ENCODE assay signal across 8 cellular contexts in the genomic region with DNA sequence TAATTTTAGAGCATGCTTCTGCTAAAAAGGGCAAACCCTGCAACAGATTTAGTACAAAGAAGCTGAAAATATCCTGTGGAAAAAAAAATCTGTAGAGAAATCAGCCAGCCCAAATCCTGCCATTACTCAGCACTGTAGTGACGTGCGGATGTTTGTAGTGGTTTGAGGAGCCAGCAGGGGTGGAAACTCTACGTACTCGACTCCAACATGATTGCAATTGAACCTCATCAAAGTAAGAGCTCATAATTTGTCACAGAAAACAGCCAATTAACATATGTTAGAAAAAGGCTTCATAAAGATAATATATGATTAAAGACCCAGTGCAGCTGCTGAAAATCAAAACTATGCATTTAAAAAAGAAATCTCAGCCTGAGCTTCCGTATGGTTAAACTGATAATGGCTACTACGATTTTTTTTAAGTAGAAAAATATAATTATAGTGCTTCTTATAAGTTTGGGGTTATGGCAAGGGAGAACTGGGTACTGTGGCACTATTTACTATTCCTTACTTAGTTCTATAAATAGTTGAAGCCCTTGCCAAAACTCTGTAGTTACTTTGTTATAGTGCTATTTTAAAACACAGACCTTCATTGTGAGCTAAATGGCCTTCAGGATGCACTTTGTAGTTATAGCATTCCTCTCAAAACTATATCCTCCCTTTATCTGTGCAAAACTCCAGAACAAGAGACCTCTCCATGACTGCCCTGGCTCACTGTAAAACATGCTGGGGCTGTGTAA. TPM values are rescaled to one million over a fixed set of nuclear protein-coding genes. Genes with fewer than 3 reads are reported as not detected.
A peak's percentile ranks its signal among the peaks of the same experiment; 100 is the strongest.
DNase-seq lines count a peak whose midpoint lies in the region; ATAC-seq, FAIRE-seq and TF ChIP-seq lines count a peak whose summit lies in the region.

No MANE protein-coding gene starts in this region.

- TF ChIP-seq CTCF in AG09309 (IDR thresholded peaks at IDR 0.05; ENCODE audit: control insufficient read depth, insufficient read depth, low read depth, low read length, missing control alignments), result no peak
- no peak for TF ChIP-seq CTCF in astrocyte (IDR thresholded peaks at IDR 0.05; ENCODE audit: insufficient read depth, low read depth, low read length)
- TF ChIP-seq CTCF in mucosa of descending colon (IDR thresholded peaks at IDR 0.05), result no peak
- no peak for TF ChIP-seq CTCF in suprapubic skin (IDR thresholded peaks at IDR 0.05)

- peak; percentile 88 for FAIRE-seq in astrocyte (lab: Jason Lieb, UNC)

- peak overlapping the region; percentile 28 for H3K27ac ChIP-seq in astrocyte (ENCODE audit: low read depth, low read length)
- H3K27ac ChIP-seq in suprapubic skin, result peak overlapping the region; percentile 42

- peaks cover 6% of the 10 kb centered on the region for H3K4me1 Mint-ChIP-seq in astrocyte (ENCODE audit: low read depth, unreplicated experiment)

- H3K9ac ChIP-seq in astrocyte (ENCODE audit: low read length), result no peak overlapping the region

- ATAC-seq in GM19455 (IDR thresholded peaks at IDR 0.05; ENCODE audit: unreplicated experiment) (peak; percentile 36), mucosa of descending colon (peak; percentile 54)

- H3K4me2 ChIP-seq in astrocyte (ENCODE audit: low read length), result peak overlapping the region; percentile 54

- intact Hi-C loops in mucosa of descending colon (cut with DNase I, micrococcal nuclease), result no loop called here

- no peaks in the 10 kb centered on the region for H3K36me3 ChIP-seq in MG63
- H3K36me3 ChIP-seq in astrocyte (ENCODE audit: insufficient read depth, low read length), result no peaks in the 10 kb centered on the region
- no peaks in the 10 kb centered on the region for H3K36me3 ChIP-seq in mucosa of descending colon (ENCODE audit: low read depth)
- no peaks in the 10 kb centered on the region for H3K36me3 ChIP-seq in suprapubic skin

- H3K4me3 Mint-ChIP-seq in astrocyte (ENCODE audit: unreplicated experiment), result no peak overlapping the region

- H2AFZ ChIP-seq in astrocyte (ENCODE audit: low read depth, low read length), result no peak overlapping the region

- H3K79me2 ChIP-seq in astrocyte (ENCODE audit: insufficient read depth, low read length), result no peaks in the 10 kb centered on the region

- H3K36me3 Mint-ChIP-seq in astrocyte (ENCODE audit: low read depth, unreplicated experiment), result no peaks in the 10 kb centered on the region

- H3K9me3 Mint-ChIP-seq in astrocyte (ENCODE audit: unreplicated experiment), result no peaks in the 10 kb centered on the region

- H3K27me3 Mint-ChIP-seq in astrocyte (ENCODE audit: low read depth, unreplicated experiment), result no peaks in the 10 kb centered on the region

- no peak for TF ChIP-seq EP300 in suprapubic skin (IDR thresholded peaks at IDR 0.05)

- 28% methylated on average over 6 of the region's 6 CpGs for WGBS in suprapubic skin

- peak overlapping the region; percentile 28 for H3K27ac Mint-ChIP-seq in astrocyte (ENCODE audit: unreplicated experiment)

- H3K9me3 ChIP-seq in MG63, result no peaks in the 10 kb centered on the region
- no peaks in the 10 kb centered on the region for H3K9me3 ChIP-seq in astrocyte (ENCODE audit: insufficient read depth, low read depth, low read length)
- H3K9me3 ChIP-seq in mucosa of descending colon, result no peaks in the 10 kb centered on the region
- H3K9me3 ChIP-seq in suprapubic skin, result no peaks in the 10 kb centered on the region

- TF ChIP-seq POLR2A in suprapubic skin (IDR thresholded peaks at IDR 0.05), result no peak

- H3K27me3 ChIP-seq in MG63 (no peaks in the 10 kb centered on the region), astrocyte (ENCODE audit: insufficient read depth, low read length) (no peaks in the 10 kb centered on the region), suprapubic skin (no peaks in the 10 kb centered on the region)

- H3K4me3 ChIP-seq in AG09309 (ENCODE audit: control insufficient read depth, low read depth, low read length) (no peak overlapping the region), MG63 (peak overlapping the region; percentile 17), astrocyte (ENCODE audit: insufficient read depth, low read depth, low read length) (no peak overlapping the region), mucosa of descending colon (no peak overlapping the region), suprapubic skin (no peak overlapping the region)

- H3K4me1 ChIP-seq in astrocyte (ENCODE audit: insufficient read depth, low read length), result peaks cover 7% of the 10 kb centered on the region
- H3K4me1 ChIP-seq in mucosa of descending colon (ENCODE audit: low read depth), result no peaks in the 10 kb centered on the region
- peaks cover 23% of the 10 kb centered on the region for H3K4me1 ChIP-seq in suprapubic skin

- DNase-seq in AG09309 (ENCODE audit: low read depth) (peak; percentile 16), MG63 (peak; percentile 75), astrocyte (ENCODE audit: low read depth) (peak; percentile 54), mucosa of descending colon (peak in 1 of 3 donors; percentile 33), suprapubic skin (ENCODE audit: low spot score in 2 of 2) (peak in 1 of 2 donors; percentile 64), NCI-H1694 (lab: John Stamatoyannopoulos, UW) (no peak), NK-92 (lab: John Stamatoyannopoulos, UW; ENCODE audit: unreplicated experiment) (no peak)

- no peaks in the 10 kb centered on the region for H4K20me1 ChIP-seq in astrocyte (ENCODE audit: insufficient read depth, low read length)

RNA-seq across cellular contexts. Expression of gene MEF2C, which starts 49.4 kb away (rescaled TPM):
- 9.5 and 16.0 TPM in 2 replicates for total RNA-seq in MG63 (2014; rRNA removed; shearing (Covaris generic); ENCODE audit: low replicate concordance)
- total RNA-seq in astrocyte, result 20.5 and 21.8 TPM in 2 replicates
- total RNA-seq in mucosa of descending colon, result 10 to 100 TPM; 19.3 to 44.0 (median 32.6) TPM
- 10 to 100 TPM in 2 of 4 donors, 1 to 10 TPM in 2; 5.9 to 15.9 (median 10.1) TPM for total RNA-seq in suprapubic skin

Comparison
In these comparisons a context has a peak if more than half of its experiments do, and no peak if none do; other contexts are left out.
1. DNase-seq: peak in AG09309 (single experiment), MG63 (single experiment) and astrocyte (single experiment); none in NCI-H1694 (single experiment) and NK-92 (single experiment).